ENCODE assay signal across 10 cellular contexts in the genomic region with DNA sequence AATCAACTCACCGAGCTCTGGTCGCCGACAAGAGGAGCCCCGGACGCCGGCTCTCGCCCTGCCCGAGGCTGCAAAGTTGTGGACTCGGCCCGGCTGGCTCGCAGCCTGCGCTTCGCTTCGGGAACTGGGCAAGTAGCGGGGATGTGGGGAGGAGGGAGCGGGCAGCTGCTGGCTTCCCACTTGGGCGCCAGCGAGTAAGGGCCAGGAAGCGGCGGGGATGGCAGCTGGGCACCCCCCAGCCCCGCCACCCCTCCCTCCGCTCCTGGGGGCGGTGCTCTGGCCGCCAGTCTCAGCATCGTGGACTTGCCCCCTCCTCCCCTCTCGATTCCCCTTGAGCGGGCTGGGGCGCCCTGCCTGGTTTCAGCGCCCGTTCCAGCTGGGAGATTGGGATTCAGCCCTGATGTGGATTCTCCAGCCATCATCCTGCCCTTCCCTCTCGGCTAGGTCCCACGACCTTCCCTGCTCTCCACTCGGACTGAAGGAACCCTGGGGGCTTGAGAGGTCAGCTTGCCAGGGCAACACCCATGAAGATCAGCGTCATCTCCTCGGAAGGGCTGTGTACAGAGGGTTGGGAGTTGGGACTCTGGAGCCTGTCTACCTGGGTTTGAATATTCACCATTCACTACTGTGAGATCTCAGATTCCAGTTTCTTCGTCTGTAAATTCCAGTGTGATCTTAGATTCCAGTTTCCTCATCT. TPM values are rescaled to one million over a fixed set of nuclear protein-coding genes. Genes with fewer than 3 reads are reported as not detected.
A peak's percentile ranks its signal among the peaks of the same experiment; 100 is the strongest.
DNase-seq lines count a peak whose midpoint lies in the region; FAIRE-seq and TF ChIP-seq lines count a peak whose summit lies in the region.
"Had no signal": no experiment of that assay in that cellular context is flagged by ENCODE, and none has a peak within 500 bp of the region (broad histone marks: within the 10 kb centered on the region; RNA-seq: fewer than 3 reads in every experiment).

A gene with protein sequence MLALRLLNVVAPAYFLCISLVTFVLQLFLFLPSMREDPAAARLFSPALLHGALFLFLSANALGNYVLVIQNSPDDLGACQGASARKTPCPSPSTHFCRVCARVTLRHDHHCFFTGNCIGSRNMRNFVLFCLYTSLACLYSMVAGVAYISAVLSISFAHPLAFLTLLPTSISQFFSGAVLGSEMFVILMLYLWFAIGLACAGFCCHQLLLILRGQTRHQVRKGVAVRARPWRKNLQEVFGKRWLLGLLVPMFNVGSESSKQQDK (minus strand): TSS at position 200 of the 697 bp plus-strand sequence. CDS start 2,053 bp downstream, outside the sequence.

- H3K27ac ChIP-seq in suprapubic skin (no peak within 1 kb of the TSS), kidney (ENCODE audit: low read depth in 2 of 2, low read length in 2 of 2) (no peak within 1 kb of the TSS)

- H3K9me3 ChIP-seq in iPS-15b (ENCODE audit: control insufficient read depth, insufficient read depth, low read length) (no peaks in the 10 kb centered on the region), suprapubic skin (no peaks in the 10 kb centered on the region), kidney (ENCODE audit: control insufficient read depth in 1 of 2, low read length in 2 of 2) (no peaks in the 10 kb centered on the region)

- DNase-seq in NCI-H2081 (lab: John Stamatoyannopoulos, UW) = peak; percentile 40 to 62
- no peak for DNase-seq in NCI-H2081 treated with DMSO at 0.1 percent for 48 hours (lab: John Stamatoyannopoulos, UW)
- DNase-seq in SW480 (ENCODE audit: low spot score) = peak; percentile 58
- no peak for DNase-seq in suprapubic skin (ENCODE audit: low spot score in 2 of 2)
- DNase-seq in activated CD8-positive, alpha-beta memory T cell treated with anti-CD3 and anti-CD28 coated beads for 24 hours = no peak
- no peak for DNase-seq in kidney
- DNase-seq in A172 (ENCODE audit: low spot score) = no peak

- no peak for TF ChIP-seq EP300 in suprapubic skin (IDR thresholded peaks at IDR 0.05)

- H3K4me3 ChIP-seq in iPS-15b (ENCODE audit: low read depth, low read length) (peak within 1 kb of the TSS; percentile 93), suprapubic skin (peak within 1 kb of the TSS; percentile 46), kidney (ENCODE audit: low read length in 2 of 2) (no peak within 1 kb of the TSS)

- H3K27me3 ChIP-seq in iPS-15b (ENCODE audit: control insufficient read depth, insufficient read depth, low read length) = peaks cover 34% of the 10 kb centered on the region
- peaks cover 98% of the 10 kb centered on the region for H3K27me3 ChIP-seq in suprapubic skin

- 10% methylated on average over 6 of the region's 36 CpGs for WGBS in suprapubic skin

- H3K36me3 ChIP-seq in iPS-15b (ENCODE audit: control insufficient read depth, insufficient read depth, low read length) = no peaks in the 10 kb centered on the region
- no peaks in the 10 kb centered on the region for H3K36me3 ChIP-seq in suprapubic skin
- no peaks in the 10 kb centered on the region for H3K36me3 ChIP-seq in kidney (ENCODE audit: control insufficient read depth in 1 of 2, insufficient read depth in 2 of 2, low read length in 2 of 2)

- FAIRE-seq in kidney (lab: Jason Lieb, UNC) = no peak
- FAIRE-seq: A204.1 had no signal

- H3K4me1 ChIP-seq in iPS-15b (ENCODE audit: control insufficient read depth, insufficient read depth, low read length) (peaks cover 42% of the 10 kb centered on the region), suprapubic skin (peaks cover 27% of the 10 kb centered on the region), kidney (ENCODE audit: control insufficient read depth in 1 of 2, insufficient read depth in 1 of 2, low read depth in 1 of 2, low read length in 2 of 2) (peaks cover 0 to 6% of the 10 kb centered on the region in 2 donors)

- intact Hi-C loops in kidney (cut with DNase I) = no loop called here

- no peak for TF ChIP-seq POLR2A in suprapubic skin (IDR thresholded peaks at IDR 0.05)

- no peak for TF ChIP-seq CTCF in suprapubic skin (IDR thresholded peaks at IDR 0.05)
- no peak for TF ChIP-seq CTCF in kidney (IDR thresholded peaks at IDR 0.05; ENCODE audit: borderline replicate concordance, extremely low read depth, insufficient read depth)

- H3K9ac ChIP-seq in iPS-15b (ENCODE audit: low read depth, low read length) (peak within 1 kb of the TSS; percentile 37), kidney (ENCODE audit: low read length in 2 of 2) (no peak within 1 kb of the TSS)

RNA-seq across cellular contexts. Expression of the gene that starts here (rescaled TPM):
- not detected for total RNA-seq in suprapubic skin
- not detected for total RNA-seq in kidney
- polyA plus RNA-seq in kidney (ENCODE audit: insufficient read depth, low read depth, low replicate concordance) = not detected
- total RNA-seq in A172 (2014; rRNA removed; shearing (Covaris generic)) = not detected in 2 replicates
- total RNA-seq: RPMI7951 had no signal

Comparison
In these comparisons a context has a peak if more than half of its experiments do, and no peak if none do; other contexts are left out.
1. DNase-seq: peak in NCI-H2081 (2 of 2) and SW480 (single experiment); none in NCI-H2081 treated with DMSO at 0.1 percent for 48 hours (single experiment), suprapubic skin (0 of 2), activated CD8-positive, alpha-beta memory T cell treated with anti-CD3 and anti-CD28 coated beads for 24 hours (single experiment), kidney (single experiment) and A172 (single experiment).
2. H3K4me3 ChIP-seq: peak in iPS-15b (single experiment) and suprapubic skin (single experiment); none in kidney (0 of 2).